ENCODE assay signal across 11 cellular contexts in genomic region chr11:34640050-34640971, GRCh38. TPM values are rescaled to one million over a fixed set of nuclear protein-coding genes. Genes with fewer than 3 reads are reported as not detected.
DNase-seq lines count a peak whose midpoint lies in the region; ATAC-seq and TF ChIP-seq lines count a peak whose summit lies in the region.
"Had no signal": no experiment of that assay in that cellular context is flagged by ENCODE, and none has a peak within 500 bp of the region (broad histone marks: within the 10 kb centered on the region; RNA-seq: fewer than 3 reads in every experiment).

No MANE protein-coding gene starts in this region.

- DNase-seq in T1000 (lab: John Stamatoyannopoulos, UW) (no peak), NCI-H226 (no peak)
- DNase-seq in activated naive CD4-positive, alpha-beta T cell treated with Interleukin-2 at 50 U/mL for 16 hours: no peak
- DNase-seq: activated T-cell treated with anti-CD3 and anti-CD28 coated beads, Interleukin-2, amount 50 U/mL, for 1 hour; foreskin melanocyte; NCI-H1092 treated with DMSO at 0.1 percent for 48 hours had no signal

- peaks cover 0 to 15% of the 10 kb centered on the region in 2 donors for H3K36me3 ChIP-seq in duodenal mucosa (ENCODE audit: control insufficient read depth in 1 of 2, insufficient read depth in 2 of 2, low read length in 2 of 2)
- H3K36me3 ChIP-seq in rectal smooth muscle tissue (ENCODE audit: control insufficient read depth, insufficient read depth, low read length): no peaks in the 10 kb centered on the region
- H3K36me3 ChIP-seq in gastroesophageal sphincter: no peaks in the 10 kb centered on the region

- TF ChIP-seq EP300 in gastroesophageal sphincter (IDR thresholded peaks at IDR 0.05): no peak

- no peaks in the 10 kb centered on the region for H3K27me3 ChIP-seq in duodenal mucosa (ENCODE audit: control insufficient read depth in 1 of 2, insufficient read depth in 2 of 2, low read length in 2 of 2)
- no peaks in the 10 kb centered on the region for H3K27me3 ChIP-seq in rectal smooth muscle tissue (ENCODE audit: control insufficient read depth, insufficient read depth, low read length)
- peaks cover 5% of the 10 kb centered on the region for H3K27me3 ChIP-seq in gastroesophageal sphincter

- ATAC-seq in GM19452 (IDR thresholded peaks at IDR 0.05; ENCODE audit: unreplicated experiment) (peak; percentile 81), HG03460 (IDR thresholded peaks at IDR 0.05; ENCODE audit: unreplicated experiment) (peak; percentile 81), gastroesophageal sphincter (no peak)

- H3K4me1 ChIP-seq in duodenal mucosa (ENCODE audit: control insufficient read depth in 1 of 2, insufficient read depth in 2 of 2, low read length in 2 of 2) (peaks cover 68 to 77% of the 10 kb centered on the region in 2 donors), rectal smooth muscle tissue (ENCODE audit: control insufficient read depth, insufficient read depth, low read length) (no peaks in the 10 kb centered on the region), gastroesophageal sphincter (no peaks in the 10 kb centered on the region)

- H3K27ac ChIP-seq in duodenal mucosa (ENCODE audit: low read depth, low read length) (peak overlapping the region; percentile 79), rectal smooth muscle tissue (ENCODE audit: low read depth, low read length) (no peak overlapping the region), gastroesophageal sphincter (no peak overlapping the region)

- no peak for TF ChIP-seq CTCF in gastroesophageal sphincter (IDR thresholded peaks at IDR 0.05)

- H3K4me3 ChIP-seq in duodenal mucosa (ENCODE audit: low read depth in 1 of 2, low read length in 2 of 2) (peak overlapping the region in 1 of 2 donors; percentile 37), rectal smooth muscle tissue (ENCODE audit: low read length) (peak overlapping the region; percentile 5), gastroesophageal sphincter (no peak overlapping the region)

- H3K9ac ChIP-seq in duodenal mucosa (ENCODE audit: low read depth in 1 of 2, low read length in 2 of 2) (peak overlapping the region; percentile 45 to 52), rectal smooth muscle tissue (ENCODE audit: low read length) (no peak overlapping the region)

- no peak for TF ChIP-seq POLR2A in gastroesophageal sphincter (IDR thresholded peaks at IDR 0.05)

- H3K9me3 ChIP-seq in duodenal mucosa (ENCODE audit: control insufficient read depth in 1 of 2, low read length in 2 of 2): no peaks in the 10 kb centered on the region
- H3K9me3 ChIP-seq in gastroesophageal sphincter: no peaks in the 10 kb centered on the region

- WGBS in gastroesophageal sphincter (ENCODE audit: low coverage in 1 of 2), 2 donors: 69 to 83% methylated on average over 5 to 7 of the region's 9 CpGs

RNA-seq across cellular contexts. Expression of gene EHF, which starts 19.4 kb away (rescaled TPM):
- total RNA-seq in gastroesophageal sphincter: 10 to 100 TPM in 1 of 4 donors, 1 to 10 TPM in 1, under 1 TPM in 2; 0.13 to 30.0 (median 1.0) TPM
